1 cellular context compared by ENCODE assay signal in genomic region chr12:48966177-48966890, GRCh38.
TF ChIP-seq lines count a peak whose summit lies in the region.

No MANE protein-coding gene starts in this region.

TF ChIP-seq in GM12878, 131 proteins besides CTCF, POLR2A, EP300 and RAD21:
- TF ChIP-seq SPI1 (IDR thresholded peaks at IDR 0.05; ENCODE audit: borderline replicate concordance, insufficient read depth, low read depth, low read length): peak; percentile 76
- no peak for TF ChIP-seq ZNF274 (IDR thresholded peaks at IDR 0.05; ENCODE audit: insufficient read depth, insufficient read length)
- TF ChIP-seq POU2F2 (IDR thresholded peaks at IDR 0.05; ENCODE audit: borderline replicate concordance, low read depth, low read length): no peak
